Comparison of ENCODE assay signal across 12 cellular contexts in the genomic region with DNA sequence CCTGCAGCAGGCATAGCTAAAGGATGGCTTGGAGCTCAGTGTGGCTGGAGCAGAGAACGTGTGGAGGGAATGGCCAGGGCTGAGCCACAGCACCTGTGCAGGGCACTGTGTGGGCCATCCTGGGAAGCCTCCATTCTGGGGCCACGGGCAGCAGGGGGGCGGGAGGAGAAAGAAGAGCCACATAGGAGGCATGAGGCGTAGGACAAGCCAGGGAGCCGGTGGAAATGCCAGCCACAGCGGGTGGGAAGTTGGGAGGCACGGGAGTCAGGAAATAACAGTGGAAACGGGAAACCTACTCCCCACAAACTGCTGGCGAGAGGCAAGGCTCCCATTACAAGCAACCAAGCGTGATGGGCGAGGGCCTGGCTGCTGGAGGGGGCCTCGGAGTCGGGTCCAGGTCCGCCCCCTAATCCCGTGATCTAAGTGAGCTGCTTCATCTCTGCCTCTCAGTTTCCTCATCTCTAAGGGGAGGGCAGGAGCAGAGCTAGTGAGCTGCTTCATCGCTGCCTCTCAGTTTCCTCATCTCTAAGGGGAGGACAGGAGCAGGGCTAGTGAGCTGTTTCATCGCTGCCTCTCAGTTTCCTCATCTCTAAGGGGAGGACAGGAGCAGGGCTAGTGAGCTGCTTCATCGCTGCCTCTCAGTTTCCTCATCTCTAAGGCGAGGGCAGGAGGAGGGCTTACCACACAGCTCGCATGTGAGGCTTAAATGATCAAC.
DNase-seq lines count a peak whose midpoint lies in the region; ATAC-seq and TF ChIP-seq lines count a peak whose summit lies in the region.
"Had no signal": no experiment of that assay in that cellular context is flagged by ENCODE, and none has a peak within 500 bp of the region (broad histone marks: within the 10 kb centered on the region; RNA-seq: fewer than 3 reads in every experiment).

No MANE protein-coding gene starts in this region.

- H3K9me3 ChIP-seq in body of pancreas = no peaks in the 10 kb centered on the region
- H3K9me3 ChIP-seq in thyroid gland = no peaks in the 10 kb centered on the region
- H3K9me3 ChIP-seq: Peyer's patch had no signal

- H3K4me1 ChIP-seq in body of pancreas (peaks cover 50% of the 10 kb centered on the region), thyroid gland (peaks cover 14 to 23% of the 10 kb centered on the region in 2 donors)

- no peak for TF ChIP-seq POLR2A in body of pancreas (IDR thresholded peaks at IDR 0.05)
- no peak for TF ChIP-seq POLR2A in thyroid gland (IDR thresholded peaks at IDR 0.05)

- peak; percentile 8 for DNase-seq in NCI-H2107 treated with DMSO at 0.1 percent for 48 hours (lab: John Stamatoyannopoulos, UW; ENCODE audit: unreplicated experiment)
- DNase-seq in NCI-H2107 (lab: John Stamatoyannopoulos, UW) = no peak
- no peak for DNase-seq in body of pancreas
- peak; percentile 8 for DNase-seq in kidney glomerular epithelial cell (lab: John Stamatoyannopoulos, UW)
- no peak for DNase-seq in thyroid gland
- no peak for DNase-seq in hepatic stellate cell (ENCODE audit: low spot score)
- DNase-seq in ecto neural progenitor cell (ENCODE audit: low spot score) = no peak
- DNase-seq: DMS53, NCI-H146 had no signal

- TF ChIP-seq CTCF in body of pancreas (IDR thresholded peaks at IDR 0.05) (no peak), thyroid gland (IDR thresholded peaks at IDR 0.05) (no peak)

- H3K4me3 ChIP-seq in body of pancreas (no peak overlapping the region), thyroid gland (replicated peaks in 1 of 3) (no peak overlapping the region)

- H3K27ac ChIP-seq in body of pancreas = peak overlapping the region in 3 of 4 donors; percentile 64 to 87 (median 71)
- peak overlapping the region in 2 of 3 donors; percentile 43 to 52 for H3K27ac ChIP-seq in thyroid gland
- H3K27ac ChIP-seq: 22Rv1 had no signal

- ATAC-seq in body of pancreas = no peak
- no peak for ATAC-seq in GM18498 (IDR thresholded peaks at IDR 0.05; ENCODE audit: unreplicated experiment)

- H3K36me3 ChIP-seq in body of pancreas (replicated peaks in 1 of 2; ENCODE audit: insufficient read depth in 1 of 2, low read depth in 2 of 2) = no peaks in the 10 kb centered on the region
- no peaks in the 10 kb centered on the region for H3K36me3 ChIP-seq in thyroid gland
- H3K36me3 ChIP-seq: Peyer's patch had no signal

- H3K27me3 ChIP-seq in body of pancreas = no peaks in the 10 kb centered on the region
- no peaks in the 10 kb centered on the region for H3K27me3 ChIP-seq in thyroid gland
- H3K27me3 ChIP-seq: Peyer's patch had no signal

- whole genome bisulfite sequencing in body of pancreas, 2 donors = 79 to 87% methylated on average over 17 to 20 of the region's 20 CpGs
- 78 to 80% methylated on average over 20 of the region's 20 CpGs for WGBS in thyroid gland, 2 donors

- intact Hi-C loops in body of pancreas (cut with DNase I) (no loop called here), thyroid gland (cut with DNase I) (no loop called here)

Comparison
In these comparisons a context has a peak if more than half of its experiments do, and no peak if none do; other contexts are left out.
1. DNase-seq: peak in NCI-H2107 treated with DMSO at 0.1 percent for 48 hours (single experiment) and kidney glomerular epithelial cell (single experiment); none in NCI-H2107 (single experiment), body of pancreas (0 of 4), thyroid gland (0 of 2), hepatic stellate cell (single experiment) and ecto neural progenitor cell (single experiment).